ENCODE assay signal across 25 cellular contexts in the genomic region with DNA sequence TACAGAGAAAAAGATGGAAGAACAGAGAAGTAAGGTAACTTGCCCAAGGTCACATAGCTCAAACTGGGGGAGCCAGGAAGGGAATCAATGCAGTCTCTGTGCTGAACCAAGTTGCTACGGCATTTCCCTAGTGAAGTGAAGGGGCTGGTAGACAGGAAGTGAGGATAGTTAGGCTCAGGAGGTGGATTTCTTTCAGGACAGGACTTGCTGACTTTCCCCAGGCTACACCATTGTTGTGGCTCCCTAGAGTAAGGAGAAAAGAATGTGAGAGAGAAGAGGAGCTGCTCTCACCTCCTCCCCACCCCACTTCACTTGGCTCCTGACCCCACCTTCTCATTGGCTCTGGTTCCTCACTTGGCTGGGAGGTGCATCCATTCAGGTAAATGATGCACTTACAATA.
A peak's percentile ranks its signal among the peaks of the same experiment; 100 is the strongest.
DNase-seq lines count a peak whose midpoint lies in the region; ATAC-seq and TF ChIP-seq lines count a peak whose summit lies in the region.
"Had no signal": no experiment of that assay in that cellular context is flagged by ENCODE, and none has a peak within 500 bp of the region (broad histone marks: within the 10 kb centered on the region; RNA-seq: fewer than 3 reads in every experiment).

No MANE protein-coding gene starts in this region.

- CTCF ChIA-PET in PC-9 (lab: Charles Lee): no interaction called here

- no peak overlapping the region for H3K4ac ChIP-seq in trophoblast cell (ENCODE audit: low read depth, low read length)

- no peaks in the 10 kb centered on the region for H3K4me1 ChIP-seq in GM23338 (ENCODE audit: insufficient read depth)
- no peaks in the 10 kb centered on the region for H3K4me1 ChIP-seq in PC-9 (replicated peaks; ENCODE audit: insufficient read depth)
- H3K4me1 ChIP-seq in trophoblast cell (ENCODE audit: control insufficient read depth in 1 of 2, insufficient read depth in 2 of 2, low read length in 2 of 2): peaks cover 3 to 11% of the 10 kb centered on the region in 2 experiments
- H3K4me1 ChIP-seq in esophagus squamous epithelium: peaks cover 0 to 14% (median 0%) of the 10 kb centered on the region in 3 donors
- H3K4me1 ChIP-seq: BLaER1 treated with 17β-estradiol and CSF1 and Interleukin-3, amounts not matched to agents 10 nM and 100 nM; heart right ventricle; tibial nerve had no signal

- H3K4me2 ChIP-seq in GM23338: no peak overlapping the region
- no peak overlapping the region for H3K4me2 ChIP-seq in PC-9
- no peak overlapping the region for H3K4me2 ChIP-seq in trophoblast cell (ENCODE audit: low read length)
- H3K4me2 ChIP-seq: BLaER1 treated with 17β-estradiol and CSF1 and Interleukin-3, amounts not matched to agents 10 nM and 100 nM had no signal

- no peak overlapping the region for H4K12ac ChIP-seq in trophoblast cell (ENCODE audit: low read depth, low read length)

- H3K27me3 Mint-ChIP-seq in GM23338 (ENCODE audit: insufficient read depth, low read depth, poor library complexity): peaks cover 4% of the 10 kb centered on the region

- H2BK12ac ChIP-seq in trophoblast cell (ENCODE audit: low read length): no peak overlapping the region

- no peaks in the 10 kb centered on the region; the same call in 2 of the 3 replicates for H3K9me3 Mint-ChIP-seq in GM23338
- H3K9me3 Mint-ChIP-seq: memory B cell had no signal

- H2AFZ ChIP-seq in GM23338 (peak overlapping the region; percentile 38), PC-9 (0 out of 2 replicates have a peak overlapping the region, but pooled peaks have one; percentile 10), trophoblast cell (ENCODE audit: insufficient read depth, low read length, poor library complexity) (peak overlapping the region; percentile 17)

- H3K9me3 ChIP-seq in PC-9 (ENCODE audit: insufficient read depth, low read depth): no peaks in the 10 kb centered on the region
- no peaks in the 10 kb centered on the region for H3K9me3 ChIP-seq in trophoblast cell (ENCODE audit: insufficient read depth, low read depth, low read length)
- H3K9me3 ChIP-seq in esophagus squamous epithelium: no peaks in the 10 kb centered on the region
- H3K9me3 ChIP-seq: BLaER1 treated with 17β-estradiol and CSF1 and Interleukin-3, amounts not matched to agents 10 nM and 100 nM; heart right ventricle; tibial nerve had no signal

- peak overlapping the region; percentile 59 for H4K91ac ChIP-seq in trophoblast cell (ENCODE audit: low read depth, low read length)

- no peaks in the 10 kb centered on the region for H4K20me1 ChIP-seq in GM23338 (replicated peaks; ENCODE audit: insufficient read depth)
- H4K20me1 ChIP-seq in PC-9 (ENCODE audit: insufficient read depth): no peaks in the 10 kb centered on the region
- H4K20me1 ChIP-seq: BLaER1 treated with 17β-estradiol and CSF1 and Interleukin-3, amounts not matched to agents 10 nM and 100 nM had no signal

- H3K18ac ChIP-seq in trophoblast cell (ENCODE audit: low read length): no peak overlapping the region

- H3K9me2 ChIP-seq in GM23338 (ENCODE audit: insufficient read depth) (peaks cover 8% of the 10 kb centered on the region; the same call in 1 of the 2 replicates), PC-9 (ENCODE audit: insufficient read depth) (no peaks in the 10 kb centered on the region)

- no peak overlapping the region for H3K23ac ChIP-seq in trophoblast cell (ENCODE audit: low read length)

- H3K4me3 ChIP-seq in GM23338 (no peak overlapping the region), PC-9 (no peak overlapping the region), fibroblast of the aortic adventitia (ENCODE audit: low read depth, low read length) (no peak overlapping the region), trophoblast cell (ENCODE audit: low read depth, low read length) (no peak overlapping the region), esophagus squamous epithelium (no peak overlapping the region)
- H3K4me3 ChIP-seq: BLaER1 treated with 17β-estradiol and CSF1 and Interleukin-3, amounts not matched to agents 10 nM and 100 nM; coronary artery; heart right ventricle; tibial nerve had no signal

- H3K4me3 Mint-ChIP-seq in GM23338: no peak overlapping the region
- H3K4me3 Mint-ChIP-seq: activated T-cell treated with anti-CD3 and anti-CD28 coated beads, Interleukin-2, amount 50 U/mL, for 4 hours; memory B cell had no signal

- H3K27me3 ChIP-seq in GM23338 (ENCODE audit: insufficient read depth) (no peaks in the 10 kb centered on the region), PC-9 (ENCODE audit: insufficient read depth, low read depth) (no peaks in the 10 kb centered on the region), trophoblast cell (ENCODE audit: insufficient read depth, low read length) (no peaks in the 10 kb centered on the region), esophagus squamous epithelium (no peaks in the 10 kb centered on the region)
- H3K27me3 ChIP-seq: BLaER1 treated with 17β-estradiol and CSF1 and Interleukin-3, amounts not matched to agents 10 nM and 100 nM; heart right ventricle; tibial nerve had no signal

- POLR2A ChIA-PET in PC-9 (lab: Charles Lee; ENCODE audit: unreplicated experiment): no interaction called here

- no peak for TF ChIP-seq POLR2A in esophagus squamous epithelium (IDR thresholded peaks at IDR 0.05)

- H4K8ac ChIP-seq in trophoblast cell (ENCODE audit: low read depth, low read length): no peak overlapping the region

- no peak overlapping the region for H2AK5ac ChIP-seq in trophoblast cell (ENCODE audit: low read length)

- no peak overlapping the region for H3K27ac Mint-ChIP-seq in GM23338
- H3K27ac Mint-ChIP-seq: memory B cell had no signal

- TF ChIP-seq CTCF in GM23338 (conservative IDR thresholded peaks at IDR 0.05; ENCODE audit: low read depth in 2 of 2) (no peak), PC-9 (conservative IDR thresholded peaks at IDR 0.05) (no peak), fibroblast of the aortic adventitia (IDR thresholded peaks at IDR 0.05; ENCODE audit: insufficient read depth, low read length) (no peak), esophagus squamous epithelium (IDR thresholded peaks at IDR 0.05) (no peak)

- H3K14ac ChIP-seq in trophoblast cell (ENCODE audit: low read length): no peak overlapping the region

- no CpG with 5 or more reads among the region's 1 CpG for WGBS in trophoblast cell (ENCODE audit: extremely low coverage, insufficient coverage, insufficient read length)
- 37 to 42% methylated on average over 1 of the region's 1 CpG for WGBS in esophagus squamous epithelium, 2 donors

- no peaks in the 10 kb centered on the region for H3F3A ChIP-seq in GM23338 (replicated peaks; ENCODE audit: low read depth)
- no peaks in the 10 kb centered on the region for H3F3A ChIP-seq in PC-9 (ENCODE audit: insufficient read depth, low read depth)

- no peak overlapping the region for H2BK120ac ChIP-seq in trophoblast cell (ENCODE audit: insufficient read depth, low read length, poor library complexity)

- peaks cover 17% of the 10 kb centered on the region for H3K79me1 ChIP-seq in trophoblast cell (ENCODE audit: low read length)

- no peaks in the 10 kb centered on the region for H3K36me3 Mint-ChIP-seq in GM23338 (ENCODE audit: low read depth)
- H3K36me3 Mint-ChIP-seq: memory B cell had no signal

- peaks cover 4% of the 10 kb centered on the region for H3K4me1 Mint-ChIP-seq in GM23338
- H3K4me1 Mint-ChIP-seq: memory B cell had no signal

- peak; percentile 62 for ATAC-seq in GM23338
- ATAC-seq: activated CD4-positive, CD25-positive, alpha-beta regulatory T cell treated with anti-CD3 and anti-CD28 coated beads, Interleukin-2, amount 50 U/mL, for 24 hours; activated T-cell treated with anti-CD3 and anti-CD28 coated beads, Interleukin-2, amount 50 U/mL, for 4 hours; heart right ventricle; stimulated activated naive CD8-positive, alpha-beta T cell treated with anti-CD3 and anti-CD28 coated beads, Interleukin-15, Interleukin-2, amounts not matched to agents 100 U/mL and 50 U/mL, for 24 hours had no signal

- intact Hi-C loops in PC-9 (cut with micrococcal nuclease; ENCODE audit: unreplicated experiment) (loop anchor here (2.0 kb wide), 1 partner anchor 311 kb away; no protein-coding TSS in a partner anchor), esophagus squamous epithelium (cut with DNase I) (no loop called here)

- peak overlapping the region; percentile 50 for H2BK5ac ChIP-seq in trophoblast cell (ENCODE audit: low read depth, low read length, poor library complexity)

- BruUV-seq in PC-9 (replicated peaks; lab: Mats Ljungman, UMichigan): no TSS peak

- no peaks in the 10 kb centered on the region for H3K36me3 ChIP-seq in GM23338 (ENCODE audit: insufficient read depth)
- H3K36me3 ChIP-seq in PC-9 (ENCODE audit: low read depth): no peaks in the 10 kb centered on the region
- H3K36me3 ChIP-seq in trophoblast cell (ENCODE audit: control insufficient read depth in 1 of 2, insufficient read depth in 2 of 2, low read length in 2 of 2): no peaks in the 10 kb centered on the region
- no peaks in the 10 kb centered on the region for H3K36me3 ChIP-seq in esophagus squamous epithelium
- H3K36me3 ChIP-seq: BLaER1 treated with 17β-estradiol and CSF1 and Interleukin-3, amounts not matched to agents 10 nM and 100 nM; heart right ventricle; tibial nerve had no signal

- peak; percentile 50 for DNase-seq in GM23338 (ENCODE audit: low spot score)
- peak in 1 of 2 experiments; percentile 29 for DNase-seq in PC-9
- peak; percentile 7 for DNase-seq in fibroblast of the aortic adventitia (ENCODE audit: low read depth)
- no peak for DNase-seq in trophoblast cell
- no peak for DNase-seq in esophagus squamous epithelium (lab: John Stamatoyannopoulos, UW)
- DNase-seq in NCI-H446 treated with DMSO at 0.1 percent for 48 hours (lab: John Stamatoyannopoulos, UW): no peak
- DNase-seq in NCI-H2196 (lab: John Stamatoyannopoulos, UW; ENCODE audit: unreplicated experiment): no peak
- no peak for DNase-seq in DMS53 treated with DMSO at 0.1 percent for 48 hours (lab: John Stamatoyannopoulos, UW; ENCODE audit: unreplicated experiment)
- DNase-seq: ACHN; activated naive CD4-positive, alpha-beta T cell treated with Interleukin-2 at 50 U/mL for 16 hours; activated T-cell treated with anti-CD3 and anti-CD28 coated beads, Interleukin-2, amount 50 U/mL, for 4 hours; Calu3; heart right ventricle; kidney; NCI-H1105 treated with DMSO at 0.1 percent for 48 hours; NCI-H2081 treated with DMSO at 0.1 percent for 48 hours; NCI-H524; occipital lobe; stimulated activated CD4-positive, alpha-beta T cell treated with anti-CD3 and anti-CD28 coated beads, Interleukin-4, amount 100 ng/mL, for 24 hours; stimulated activated naive CD8-positive, alpha-beta T cell treated with anti-CD3 and anti-CD28 coated beads, Interleukin-15, Interleukin-2, amounts not matched to agents 100 U/mL and 50 U/mL, for 24 hours had no signal

- H3K79me2 ChIP-seq in GM23338 (replicated peaks; ENCODE audit: insufficient read depth): no peaks in the 10 kb centered on the region
- no peaks in the 10 kb centered on the region for H3K79me2 ChIP-seq in PC-9 (ENCODE audit: low read depth)
- no peaks in the 10 kb centered on the region for H3K79me2 ChIP-seq in trophoblast cell (ENCODE audit: control insufficient read depth, insufficient read depth, low read length, poor library complexity)

- H3K9ac ChIP-seq in trophoblast cell (ENCODE audit: low read length): no peak overlapping the region
- H3K9ac ChIP-seq: BLaER1 treated with 17β-estradiol and CSF1 and Interleukin-3, amounts not matched to agents 10 nM and 100 nM had no signal

- H3K27ac ChIP-seq in GM23338 (ENCODE audit: low read depth) (no peak overlapping the region), PC-9 (no peak overlapping the region), trophoblast cell (ENCODE audit: low read depth, low read length) (peak overlapping the region; percentile 37), esophagus squamous epithelium (no peak overlapping the region)
- H3K27ac ChIP-seq: BLaER1 treated with 17β-estradiol and CSF1 and Interleukin-3, amounts not matched to agents 10 nM and 100 nM; coronary artery; heart right ventricle; tibial nerve had no signal

Comparison
In these comparisons a context has a peak if more than half of its experiments do, and no peak if none do; other contexts are left out.
1. DNase-seq: peak in GM23338 (single experiment) and fibroblast of the aortic adventitia (single experiment); none in trophoblast cell (0 of 2), esophagus squamous epithelium (single experiment), NCI-H446 treated with DMSO at 0.1 percent for 48 hours (single experiment), NCI-H2196 (single experiment) and DMS53 treated with DMSO at 0.1 percent for 48 hours (single experiment).
2. Peak in every context shown above with its lines, with median percentiles within 50 percentile points of each other: H2AFZ ChIP-seq.